ENCODE assay signal across 27 cellular contexts in genomic region chr5:135667204-135667603, GRCh38.
DNase-seq lines count a peak whose midpoint lies in the region; ATAC-seq, FAIRE-seq and TF ChIP-seq lines count a peak whose summit lies in the region.
"Had no signal": no experiment of that assay in that cellular context is flagged by ENCODE, and none has a peak within 500 bp of the region (broad histone marks: within the 10 kb centered on the region; RNA-seq: fewer than 3 reads in every experiment).

No MANE protein-coding gene starts in this region.

- no peak overlapping the region for H4K8ac ChIP-seq in trophoblast cell (ENCODE audit: low read depth, low read length)

- H3K36me3 Mint-ChIP-seq in MCF 10A (ENCODE audit: insufficient read depth, unreplicated experiment) (peaks cover 5% of the 10 kb centered on the region), glutamatergic neuron (ENCODE audit: unreplicated experiment) (no peaks in the 10 kb centered on the region)
- H3K36me3 Mint-ChIP-seq: CD4-positive, CD25-positive, alpha-beta regulatory T cell had no signal

- no peak for FAIRE-seq in kidney (lab: Jason Lieb, UNC)
- FAIRE-seq: D721Med had no signal

- no peaks in the 10 kb centered on the region for H3K79me2 ChIP-seq in trophoblast cell (ENCODE audit: control insufficient read depth, insufficient read depth, low read length, poor library complexity)

- BruUV-seq in MCF 10A (replicated peaks; lab: Mats Ljungman, UMichigan): no TSS peak

- POLR2A ChIA-PET in MCF 10A (lab: Yijun Ruan, JAX): interaction anchor here (0.7 to 2.1 kb wide), 6 partner anchors 9 to 291 kb away, joined by 3 to 10 read pairs (median 4); no protein-coding TSS in a partner anchor

- H3K4me1 Mint-ChIP-seq in MCF 10A (ENCODE audit: insufficient read depth, unreplicated experiment) (peaks cover 9% of the 10 kb centered on the region), glutamatergic neuron (ENCODE audit: low read depth, unreplicated experiment) (peaks cover 28% of the 10 kb centered on the region)
- H3K4me1 Mint-ChIP-seq: CD4-positive, CD25-positive, alpha-beta regulatory T cell had no signal

- H3K27ac Mint-ChIP-seq in MCF 10A (ENCODE audit: low read depth, unreplicated experiment) (peak overlapping the region; percentile 65), glutamatergic neuron (ENCODE audit: unreplicated experiment) (no peak overlapping the region)
- H3K27ac Mint-ChIP-seq: CD4-positive, CD25-positive, alpha-beta regulatory T cell; HFFc6 had no signal

- no peaks in the 10 kb centered on the region for H3K9me3 Mint-ChIP-seq in MCF 10A (ENCODE audit: unreplicated experiment)
- peaks cover 6% of the 10 kb centered on the region for H3K9me3 Mint-ChIP-seq in glutamatergic neuron (ENCODE audit: unreplicated experiment)
- H3K9me3 Mint-ChIP-seq: HFFc6 had no signal

- no peak for ATAC-seq in RWPE2 (ENCODE audit: low read depth)
- ATAC-seq: PC-3 had no signal

- no peak for DNase-seq in MCF 10A (ENCODE audit: unreplicated experiment)
- DNase-seq in breast epithelium (ENCODE audit: low spot score in 2 of 2): no peak
- DNase-seq in RWPE2 (ENCODE audit: low spot score): no peak
- DNase-seq in kidney: no peak
- no peak for DNase-seq in glutamatergic neuron
- no peak for DNase-seq in trophoblast cell
- no peak for DNase-seq in RPMI8226
- DNase-seq: 8988T; ACHN; BE2C; CD4-positive, CD25-positive, alpha-beta regulatory T cell; GM23248; HFFc6; IMR-90; KG1; NCI-H1092; NCI-H1417 treated with DMSO at 0.1 percent for 48 hours; NCI-H1694 treated with DMSO at 0.1 percent for 48 hours; NCI-H2081; NCI-H2171; NCI-H226; NCI-H524; PC-3; Right ventricle myocardium superior had no signal

- CTCF ChIA-PET in MCF 10A (lab: Yijun Ruan, JAX): interaction anchor here (0.8 to 2.1 kb wide), 8 partner anchors 10 to 114 kb away, joined by 3 to 8 read pairs (median 4); no protein-coding TSS in a partner anchor

- H4K91ac ChIP-seq in trophoblast cell (ENCODE audit: low read depth, low read length): no peak overlapping the region

- no peak overlapping the region for H3K4me2 ChIP-seq in trophoblast cell (ENCODE audit: low read length)

- H3K4me3 ChIP-seq in breast epithelium: no peak overlapping the region
- no peak overlapping the region for H3K4me3 ChIP-seq in RWPE2 (ENCODE audit: severe bottlenecking)
- no peak overlapping the region for H3K4me3 ChIP-seq in kidney (ENCODE audit: low read length in 2 of 2)
- no peak overlapping the region for H3K4me3 ChIP-seq in trophoblast cell (ENCODE audit: low read depth, low read length)
- H3K4me3 ChIP-seq: GM23248, HAP-1, SJSA1 had no signal

- H3K4me1 ChIP-seq in breast epithelium (no peaks in the 10 kb centered on the region), RWPE2 (ENCODE audit: insufficient read depth, poor library complexity, severe bottlenecking) (peaks cover 9% of the 10 kb centered on the region), kidney (ENCODE audit: control insufficient read depth in 1 of 2, insufficient read depth in 1 of 2, low read depth in 1 of 2, low read length in 2 of 2) (peaks cover 5 to 6% of the 10 kb centered on the region in 2 donors), trophoblast cell (ENCODE audit: control insufficient read depth in 1 of 2, insufficient read depth in 2 of 2, low read length in 2 of 2) (no peaks in the 10 kb centered on the region)
- H3K4me1 ChIP-seq: BE2C, HAP-1, SJSA1 had no signal

- no peak overlapping the region for H2BK120ac ChIP-seq in trophoblast cell (ENCODE audit: insufficient read depth, low read length, poor library complexity)

- no peak overlapping the region for H3K14ac ChIP-seq in trophoblast cell (ENCODE audit: low read length)

- no peak overlapping the region for H2AK5ac ChIP-seq in trophoblast cell (ENCODE audit: low read length)

- TF ChIP-seq CTCF in MCF 10A (IDR thresholded peaks at IDR 0.05; ENCODE audit: unreplicated experiment): no peak
- TF ChIP-seq CTCF in breast epithelium (IDR thresholded peaks at IDR 0.05): no peak
- TF ChIP-seq CTCF in RWPE2 (IDR thresholded peaks at IDR 0.05; ENCODE audit: poor library complexity, severe bottlenecking): no peak
- no peak for TF ChIP-seq CTCF in kidney (IDR thresholded peaks at IDR 0.05; ENCODE audit: borderline replicate concordance, extremely low read depth, insufficient read depth)
- no peak for TF ChIP-seq CTCF in glutamatergic neuron (IDR thresholded peaks at IDR 0.05; ENCODE audit: partially characterized antibody, unreplicated experiment)

- H3K9me3 ChIP-seq in breast epithelium (no peaks in the 10 kb centered on the region), RWPE2 (ENCODE audit: severe bottlenecking) (no peaks in the 10 kb centered on the region), kidney (ENCODE audit: control insufficient read depth in 1 of 2, low read length in 2 of 2) (no peaks in the 10 kb centered on the region), trophoblast cell (ENCODE audit: insufficient read depth, low read depth, low read length) (no peaks in the 10 kb centered on the region)
- H3K9me3 ChIP-seq: BE2C, HAP-1, SJSA1 had no signal

- no peak for TF ChIP-seq POLR2A in breast epithelium (IDR thresholded peaks at IDR 0.05)

- H3K23ac ChIP-seq in trophoblast cell (ENCODE audit: low read length): no peak overlapping the region

- no peak overlapping the region for H2BK5ac ChIP-seq in trophoblast cell (ENCODE audit: low read depth, low read length, poor library complexity)

- H2BK12ac ChIP-seq in trophoblast cell (ENCODE audit: low read length): no peak overlapping the region

- no peak overlapping the region for H3K9ac ChIP-seq in kidney (ENCODE audit: low read length in 2 of 2)
- no peak overlapping the region for H3K9ac ChIP-seq in trophoblast cell (ENCODE audit: low read length)
- H3K9ac ChIP-seq: GM23248 had no signal

- no peaks in the 10 kb centered on the region for H3K79me1 ChIP-seq in trophoblast cell (ENCODE audit: low read length)

- H3K27me3 Mint-ChIP-seq in MCF 10A (ENCODE audit: insufficient read depth, unreplicated experiment): no peaks in the 10 kb centered on the region
- H3K27me3 Mint-ChIP-seq in glutamatergic neuron (ENCODE audit: unreplicated experiment): peaks cover 2% of the 10 kb centered on the region

- H3K4ac ChIP-seq in trophoblast cell (ENCODE audit: low read depth, low read length): no peak overlapping the region

- H3K4me3 Mint-ChIP-seq in MCF 10A (ENCODE audit: unreplicated experiment): no peak overlapping the region
- H3K4me3 Mint-ChIP-seq in glutamatergic neuron (ENCODE audit: unreplicated experiment): no peak overlapping the region
- H3K4me3 Mint-ChIP-seq: CD4-positive, CD25-positive, alpha-beta regulatory T cell; HFFc6 had no signal

- intact Hi-C loops in MCF 10A (cut with micrococcal nuclease) (no loop called here), breast epithelium (cut with DNase I; ENCODE audit: low total_unique reads) (loop anchor here (2.0 to 5.0 kb wide), 2 partner anchors 60 to 655 kb away; no protein-coding TSS in a partner anchor), kidney (cut with DNase I) (no loop called here)

- no CpG with 5 or more reads among the region's 3 CpGs for WGBS in trophoblast cell (ENCODE audit: extremely low coverage, insufficient coverage, insufficient read length)

- H3K27ac ChIP-seq in breast epithelium (no peak overlapping the region), RWPE2 (ENCODE audit: poor library complexity, severe bottlenecking) (peak overlapping the region; percentile 14), kidney (ENCODE audit: low read depth in 2 of 2, low read length in 2 of 2) (peak overlapping the region; percentile 4 to 28), trophoblast cell (ENCODE audit: low read depth, low read length) (no peak overlapping the region)
- H3K27ac ChIP-seq: GM23248, SJSA1 had no signal

- no peaks in the 10 kb centered on the region for H3K27me3 ChIP-seq in breast epithelium
- no peaks in the 10 kb centered on the region for H3K27me3 ChIP-seq in RWPE2 (ENCODE audit: insufficient read depth, poor library complexity, severe bottlenecking)
- H3K27me3 ChIP-seq in trophoblast cell (ENCODE audit: insufficient read depth, low read length): no peaks in the 10 kb centered on the region
- H3K27me3 ChIP-seq: SJSA1 had no signal

- H3K36me3 ChIP-seq in breast epithelium (no peaks in the 10 kb centered on the region), RWPE2 (ENCODE audit: low read depth) (no peaks in the 10 kb centered on the region), kidney (ENCODE audit: control insufficient read depth in 1 of 2, insufficient read depth in 2 of 2, low read length in 2 of 2) (no peaks in the 10 kb centered on the region), trophoblast cell (ENCODE audit: control insufficient read depth in 1 of 2, insufficient read depth in 2 of 2, low read length in 2 of 2) (no peaks in the 10 kb centered on the region)
- H3K36me3 ChIP-seq: BE2C, HAP-1, SJSA1 had no signal

- no peak overlapping the region for H4K12ac ChIP-seq in trophoblast cell (ENCODE audit: low read depth, low read length)

- no peak overlapping the region for H3K18ac ChIP-seq in trophoblast cell (ENCODE audit: low read length)

- H2AFZ ChIP-seq in trophoblast cell (ENCODE audit: insufficient read depth, low read length, poor library complexity): no peak overlapping the region
- H2AFZ ChIP-seq: GM23248 had no signal

Comparison
In these comparisons a context has a peak if more than half of its experiments do, and no peak if none do; other contexts are left out.
1. H3K27ac ChIP-seq: peak in RWPE2 (single experiment) and kidney (2 of 2); none in breast epithelium (0 of 2) and trophoblast cell (single experiment).